In the genomic region with DNA sequence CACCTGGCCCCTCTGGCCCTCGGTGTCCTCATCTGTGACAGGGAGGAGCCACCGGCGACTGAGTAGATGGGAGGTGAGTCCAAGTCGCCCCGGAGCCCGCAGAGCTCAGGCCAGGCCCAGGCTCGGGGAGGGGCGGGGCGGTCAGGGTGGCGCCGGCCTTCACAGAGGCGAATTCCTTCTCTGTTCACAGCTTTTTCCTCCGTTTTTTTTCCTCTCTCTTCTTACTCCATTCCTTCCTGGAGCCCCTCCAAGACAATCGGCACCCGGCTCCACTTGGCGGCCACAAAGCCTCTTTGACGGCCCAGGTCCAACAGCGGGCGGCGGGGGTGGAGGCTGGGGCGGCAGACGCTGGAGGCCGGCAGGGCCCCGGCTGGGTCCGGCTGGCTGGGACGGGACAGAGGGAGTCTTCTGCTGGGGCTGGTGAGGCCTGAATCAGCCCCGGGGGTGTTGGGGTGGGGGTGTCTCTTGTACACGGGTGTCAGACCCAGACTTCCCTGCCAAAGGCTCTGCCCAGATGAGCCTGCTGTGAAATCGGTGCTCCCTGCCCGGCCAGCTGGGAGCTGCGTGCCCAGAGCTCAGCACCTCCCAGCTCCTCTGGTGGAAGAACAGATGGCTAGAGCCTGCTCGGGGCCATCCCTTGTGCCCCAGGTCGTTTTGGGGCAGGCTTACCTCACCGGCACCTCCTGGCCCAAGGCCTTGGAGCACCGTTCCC, we compare ENCODE assay signal across 13 cellular contexts. TPM values are rescaled to one million over a fixed set of nuclear protein-coding genes. Genes with fewer than 3 reads are reported as not detected.
DNase-seq lines count a peak whose midpoint lies in the region; ATAC-seq and TF ChIP-seq lines count a peak whose summit lies in the region.
"Had no signal": no experiment of that assay in that cellular context is flagged by ENCODE, and none has a peak within 500 bp of the region (broad histone marks: within the 10 kb centered on the region; RNA-seq: fewer than 3 reads in every experiment).

No MANE protein-coding gene starts in this region.

- no peaks in the 10 kb centered on the region for H3F3A ChIP-seq in GM23248 (ENCODE audit: insufficient read depth)

- peak overlapping the region; percentile 9 for H3K4me2 ChIP-seq in GM23248 (ENCODE audit: unreplicated experiment)
- H3K4me2 ChIP-seq in skeletal muscle satellite cell (ENCODE audit: low read length): peak overlapping the region; percentile 78

- peaks cover 24% of the 10 kb centered on the region for H3K4me1 ChIP-seq in GM23248 (ENCODE audit: insufficient read depth)
- peaks cover 49% of the 10 kb centered on the region for H3K4me1 ChIP-seq in skeletal muscle satellite cell (ENCODE audit: control insufficient read depth, insufficient read depth, low read length)
- H3K4me1 ChIP-seq: parathyroid adenoma had no signal

- H4K20me1 ChIP-seq in GM23248 (ENCODE audit: insufficient read depth): no peaks in the 10 kb centered on the region

- H3K27ac Mint-ChIP-seq in chondrocyte (ENCODE audit: unreplicated experiment): peak overlapping the region; percentile 77
- H3K27ac Mint-ChIP-seq: activated T-helper 17 cell treated with anti-CD3 and anti-CD28 coated beads, Interleukin-2, amount 50 U/mL, for 72 hours; WTC11 had no signal

- DNase-seq in GM23248: peak; percentile 89
- DNase-seq in chondrocyte (ENCODE audit: low spot score): no peak
- DNase-seq in hypothalamus (lab: John Stamatoyannopoulos, UW): peak in 39 of 51 donors; percentile 25 to 80 (median 60)
- DNase-seq in NCI-H774 (lab: John Stamatoyannopoulos, UW): no peak
- DNase-seq in KG1 (lab: John Stamatoyannopoulos, UW): no peak
- DNase-seq: dermis blood vessel endothelial cell, NCI-H345 had no signal

- H3K27ac ChIP-seq in GM23248: peak overlapping the region; percentile 79
- H3K27ac ChIP-seq: parathyroid adenoma had no signal

- peak overlapping the region; percentile 63 for H2AFZ ChIP-seq in GM23248
- H2AFZ ChIP-seq: parathyroid adenoma had no signal

- H3K9me2 ChIP-seq in GM23248 (ENCODE audit: insufficient read depth): no peaks in the 10 kb centered on the region

- WGBS in GM23248 (ENCODE audit: low coverage in 1 of 2, low lambda C conversion rate in 2 of 2, missing lambda C conversion rate in 2 of 2), 2 experiments: 4 to 5% methylated on average over 34 to 35 of the region's 35 CpGs

- H3K36me3 Mint-ChIP-seq in chondrocyte (ENCODE audit: low read depth): no peaks in the 10 kb centered on the region
- H3K36me3 Mint-ChIP-seq: WTC11 had no signal

- H3K36me3 ChIP-seq in GM23248 (ENCODE audit: low read depth): no peaks in the 10 kb centered on the region
- no peaks in the 10 kb centered on the region for H3K36me3 ChIP-seq in skeletal muscle satellite cell (ENCODE audit: insufficient read depth, low read length)

- ATAC-seq in HG03342 (IDR thresholded peaks at IDR 0.05; ENCODE audit: unreplicated experiment) (no peak), GM21526 (IDR thresholded peaks at IDR 0.05; ENCODE audit: low FRiP score, unreplicated experiment) (no peak)
- ATAC-seq: activated T-helper 17 cell treated with anti-CD3 and anti-CD28 coated beads, Interleukin-2, amount 50 U/mL, for 72 hours; WTC11 had no signal

- H3K4me1 Mint-ChIP-seq in chondrocyte (ENCODE audit: low read depth): peaks cover 9% of the 10 kb centered on the region
- H3K4me1 Mint-ChIP-seq: activated T-helper 17 cell treated with anti-CD3 and anti-CD28 coated beads, Interleukin-2, amount 50 U/mL, for 72 hours; WTC11 had no signal

- H3K9me3 ChIP-seq in GM23248 (ENCODE audit: low read depth) (no peaks in the 10 kb centered on the region), skeletal muscle satellite cell (replicated peaks; ENCODE audit: low read length) (no peaks in the 10 kb centered on the region)

- H3K9ac ChIP-seq in GM23248 (peak overlapping the region; percentile 74), skeletal muscle satellite cell (ENCODE audit: low read depth, low read length) (peak overlapping the region; percentile 63)
- H3K9ac ChIP-seq: parathyroid adenoma had no signal

- no peak for TF ChIP-seq CTCF in chondrocyte (IDR thresholded peaks at IDR 0.05)

- no peak overlapping the region for H3K4me3 Mint-ChIP-seq in chondrocyte (ENCODE audit: unreplicated experiment)
- H3K4me3 Mint-ChIP-seq: activated T-helper 17 cell treated with anti-CD3 and anti-CD28 coated beads, Interleukin-2, amount 50 U/mL, for 72 hours; WTC11 had no signal

- H3K9me3 Mint-ChIP-seq in chondrocyte (ENCODE audit: low read depth): no peaks in the 10 kb centered on the region
- H3K9me3 Mint-ChIP-seq: activated T-helper 17 cell treated with anti-CD3 and anti-CD28 coated beads, Interleukin-2, amount 50 U/mL, for 72 hours; WTC11 had no signal

- H3K79me2 ChIP-seq in GM23248 (ENCODE audit: insufficient read depth): no peaks in the 10 kb centered on the region
- H3K79me2 ChIP-seq: parathyroid adenoma had no signal

- in situ Hi-C loops in GM23248 (cut with MboI): no loop called here

- H3K4me3 ChIP-seq in GM23248 (peak overlapping the region; percentile 42), skeletal muscle satellite cell (ENCODE audit: low read length) (peak overlapping the region; percentile 46)

- H3K27me3 Mint-ChIP-seq in chondrocyte (ENCODE audit: low read depth): no peaks in the 10 kb centered on the region
- H3K27me3 Mint-ChIP-seq: activated T-helper 17 cell treated with anti-CD3 and anti-CD28 coated beads, Interleukin-2, amount 50 U/mL, for 72 hours had no signal

- H3K27me3 ChIP-seq in GM23248 (replicated peaks; ENCODE audit: insufficient read depth) (no peaks in the 10 kb centered on the region), skeletal muscle satellite cell (ENCODE audit: control insufficient read depth, insufficient read depth, low read length) (peaks cover 15% of the 10 kb centered on the region)

RNA-seq across cellular contexts. Expression of gene FGFRL1, which starts 22.6 kb away (rescaled TPM):
- total RNA-seq in GM23248 (2014; rRNA removed; shearing (Covaris generic)): 58.7 and 64.9 TPM in 2 replicates
- polyA plus RNA-seq in GM23248 (2016; fragmentation: Nextera tagmentation; extraction: Ambion mirVana): 10.8 and 11.1 TPM in 2 replicates
- 70.4 to 76.3 TPM (median 75.7 TPM) in 3 replicates for total RNA-seq in chondrocyte
- total RNA-seq in skeletal muscle satellite cell (2012; rRNA removed): 14.2 and 19.9 TPM in 2 replicates

RNA-seq across cellular contexts. Expression of gene SLC26A1, which starts 40.8 kb away (rescaled TPM):
- total RNA-seq in GM23248 (2014; rRNA removed; shearing (Covaris generic)): 0.13 and 0.22 TPM in 2 replicates
- polyA plus RNA-seq in GM23248 (2016; fragmentation: Nextera tagmentation; extraction: Ambion mirVana): 1.6 and 1.8 TPM in 2 replicates
- total RNA-seq in chondrocyte: 0.72 to 1.6 TPM (median 0.75 TPM) in 3 replicates
- total RNA-seq in skeletal muscle satellite cell (2012; rRNA removed): under 0.01 and 0.22 TPM in 2 replicates
- total RNA-seq: dermis blood vessel endothelial cell had no signal

RNA-seq across cellular contexts. Expression of gene IDUA, which starts 47.2 kb away (rescaled TPM):
- total RNA-seq in GM23248 (2014; rRNA removed; shearing (Covaris generic)): 26.3 and 30.7 TPM in 2 replicates
- 26.4 and 28.8 TPM in 2 replicates for polyA plus RNA-seq in GM23248 (2016; fragmentation: Nextera tagmentation; extraction: Ambion mirVana)
- 42.6 to 53.0 TPM (median 46.0 TPM) in 3 replicates for total RNA-seq in chondrocyte
- total RNA-seq in skeletal muscle satellite cell (2012; rRNA removed): 11.7 and 15.5 TPM in 2 replicates

Comparison
In these comparisons a context has a peak if more than half of its experiments do, and no peak if none do; other contexts are left out.
1. DNase-seq: peak in GM23248 (single experiment) and hypothalamus (39 of 51); none in chondrocyte (single experiment), NCI-H774 (single experiment) and KG1 (single experiment).